Comparison of ENCODE assay signal across 12 cellular contexts in the genomic region with DNA sequence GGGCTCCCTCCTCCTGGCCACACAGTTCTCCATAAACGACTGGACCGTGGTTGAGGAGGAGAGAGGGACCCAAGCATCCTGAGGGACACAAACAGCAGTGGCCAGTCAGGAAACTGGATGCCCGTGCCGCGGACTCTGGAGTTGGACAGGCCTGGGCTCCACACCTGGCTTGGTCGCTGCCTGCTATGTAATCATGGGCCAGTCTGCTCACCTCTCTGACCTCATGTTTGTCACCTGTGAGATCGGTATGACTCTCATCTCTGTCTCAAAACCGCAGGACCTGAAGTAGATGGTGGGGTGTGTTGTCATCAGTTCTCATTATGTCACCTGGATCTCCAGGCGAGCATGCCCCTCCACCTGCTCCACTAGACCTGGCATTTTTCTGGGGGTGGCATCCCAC. TPM values are rescaled to one million over a fixed set of nuclear protein-coding genes. Genes with fewer than 3 reads are reported as not detected.
DNase-seq lines count a peak whose midpoint lies in the region; ATAC-seq and TF ChIP-seq lines count a peak whose summit lies in the region.
"Had no signal": no experiment of that assay in that cellular context is flagged by ENCODE, and none has a peak within 500 bp of the region (broad histone marks: within the 10 kb centered on the region; RNA-seq: fewer than 3 reads in every experiment).

No MANE protein-coding gene starts in this region.

- POLR2A ChIA-PET in CD8-positive, alpha-beta memory T cell (lab: Charles Lee): no interaction called here

- H3K9ac ChIP-seq in HUES6 (ENCODE audit: low read length) (peak overlapping the region; percentile 2), mesendoderm (ENCODE audit: low read length) (no peak overlapping the region)

- intact Hi-C loops in gastrocnemius medialis (cut with DNase I; ENCODE audit: low total_unique reads): no loop called here

- no peak overlapping the region for H3K18ac ChIP-seq in mesendoderm (ENCODE audit: low read length)

- DNase-seq in CD8-positive, alpha-beta memory T cell: no peak
- DNase-seq in effector memory CD8-positive, alpha-beta T cell: no peak
- DNase-seq in gastrocnemius medialis: no peak
- DNase-seq in central memory CD4-positive, alpha-beta T cell: no peak
- DNase-seq in mesendoderm: no peak
- no peak for DNase-seq in NCI-H1105 treated with DMSO at 0.1 percent for 48 hours (lab: John Stamatoyannopoulos, UW)
- DNase-seq: activated CD8-positive, alpha-beta memory T cell treated with anti-CD3 and anti-CD28 coated beads, Interleukin-2, amount 10 ng/mL, durations not matched to agents 7 days and 5 days; HCEC 1CT; T-helper 9 cell had no signal

- WGBS in mesendoderm (ENCODE audit: extremely low coverage, insufficient coverage, low lambda C conversion rate): no CpG with 5 or more reads among the region's 9 CpGs

- no peaks in the 10 kb centered on the region for H3K9me3 ChIP-seq in CD8-positive, alpha-beta memory T cell (ENCODE audit: low read length)
- no peaks in the 10 kb centered on the region for H3K9me3 ChIP-seq in HUES6 (ENCODE audit: control insufficient read depth, insufficient read depth, low read depth, low read length)
- no peaks in the 10 kb centered on the region for H3K9me3 ChIP-seq in gastrocnemius medialis

- CTCF ChIA-PET in CD8-positive, alpha-beta memory T cell (lab: Charles Lee): interaction anchor here (1.6 kb wide), 1 partner anchor 29 kb away, joined by 6 read pairs; no protein-coding TSS in a partner anchor

- H3K79me1 ChIP-seq in mesendoderm (ENCODE audit: low read length): peaks cover 23% of the 10 kb centered on the region

- H3K56ac ChIP-seq in mesendoderm (ENCODE audit: low read length): no peak overlapping the region

- no peak for TF ChIP-seq CTCF in gastrocnemius medialis (IDR thresholded peaks at IDR 0.05 in 4 of 5, conservative IDR thresholded peaks at IDR 0.05 in 1 of 5)

- H3K9me3 Mint-ChIP-seq in CD8-positive, alpha-beta memory T cell: no peaks in the 10 kb centered on the region
- H3K9me3 Mint-ChIP-seq in effector memory CD8-positive, alpha-beta T cell: no peaks in the 10 kb centered on the region
- H3K9me3 Mint-ChIP-seq: neural crest cell had no signal

- H3K4me1 ChIP-seq in CD8-positive, alpha-beta memory T cell (ENCODE audit: insufficient read depth, low read length): peaks cover 26% of the 10 kb centered on the region
- peaks cover 70% of the 10 kb centered on the region for H3K4me1 ChIP-seq in HUES6 (ENCODE audit: control insufficient read depth, insufficient read depth, low read length)
- H3K4me1 ChIP-seq in gastrocnemius medialis: peaks cover 92 to 98% of the 10 kb centered on the region in 2 donors
- H3K4me1 ChIP-seq in mesendoderm (ENCODE audit: control insufficient read depth, low read depth, low read length): peaks cover 24% of the 10 kb centered on the region

- peaks cover 99% of the 10 kb centered on the region for H3K79me2 ChIP-seq in mesendoderm (ENCODE audit: control insufficient read depth, insufficient read depth, low read length)

- no peak overlapping the region for H2BK15ac ChIP-seq in mesendoderm (replicated peaks; ENCODE audit: low read depth)

- no peak overlapping the region for H2BK120ac ChIP-seq in mesendoderm (ENCODE audit: low read depth, low read length)

- ATAC-seq in effector memory CD8-positive, alpha-beta T cell (replicated peaks): peak; percentile 21
- ATAC-seq in gastrocnemius medialis: no peak
- ATAC-seq in GM19467 (IDR thresholded peaks at IDR 0.05; ENCODE audit: unreplicated experiment): no peak
- ATAC-seq: activated CD8-positive, alpha-beta memory T cell treated with anti-CD3 and anti-CD28 coated beads, Interleukin-2, amount 10 ng/mL, durations not matched to agents 7 days and 5 days had no signal

- H4K8ac ChIP-seq in mesendoderm (ENCODE audit: low read depth, low read length): no peak overlapping the region

- H3K27me3 Mint-ChIP-seq in CD8-positive, alpha-beta memory T cell: no peaks in the 10 kb centered on the region
- no peaks in the 10 kb centered on the region for H3K27me3 Mint-ChIP-seq in effector memory CD8-positive, alpha-beta T cell
- H3K27me3 Mint-ChIP-seq: activated CD8-positive, alpha-beta memory T cell treated with anti-CD3 and anti-CD28 coated beads, Interleukin-2, amount 10 ng/mL, durations not matched to agents 7 days and 5 days had no signal

- no peak overlapping the region for H3K4me2 ChIP-seq in mesendoderm (ENCODE audit: low read length)

- H3K23ac ChIP-seq in mesendoderm (ENCODE audit: low read length): no peak overlapping the region

- H3K27ac Mint-ChIP-seq in CD8-positive, alpha-beta memory T cell: peak overlapping the region in 7 of 8 donors; percentile 54 to 97 (median 86)
- H3K27ac Mint-ChIP-seq in effector memory CD8-positive, alpha-beta T cell: peak overlapping the region; percentile 24 to 26
- H3K27ac Mint-ChIP-seq: activated CD8-positive, alpha-beta memory T cell treated with anti-CD3 and anti-CD28 coated beads, Interleukin-2, amount 10 ng/mL, durations not matched to agents 7 days and 5 days had no signal

- H3K27me3 ChIP-seq in CD8-positive, alpha-beta memory T cell (ENCODE audit: insufficient read depth, low read length, poor library complexity, severe bottlenecking): no peaks in the 10 kb centered on the region
- H3K27me3 ChIP-seq in HUES6 (ENCODE audit: control insufficient read depth, insufficient read depth, low read length) (no peaks in the 10 kb centered on the region), gastrocnemius medialis (no peaks in the 10 kb centered on the region), mesendoderm (ENCODE audit: insufficient read depth, low read length, poor library complexity) (no peaks in the 10 kb centered on the region)

- H4K5ac ChIP-seq in mesendoderm (ENCODE audit: low read length): no peak overlapping the region

- peak overlapping the region in 2 of 7 donors; percentile 31 to 53 for H3K4me3 Mint-ChIP-seq in CD8-positive, alpha-beta memory T cell
- H3K4me3 Mint-ChIP-seq in effector memory CD8-positive, alpha-beta T cell: no peak overlapping the region
- H3K4me3 Mint-ChIP-seq: activated CD8-positive, alpha-beta memory T cell treated with anti-CD3 and anti-CD28 coated beads, Interleukin-2, amount 10 ng/mL, durations not matched to agents 7 days and 5 days; neural crest cell had no signal

- no peak overlapping the region for H3K27ac ChIP-seq in CD8-positive, alpha-beta memory T cell (ENCODE audit: low read depth, low read length)
- no peak overlapping the region for H3K27ac ChIP-seq in HUES6 (ENCODE audit: low read depth, low read length)
- H3K27ac ChIP-seq in gastrocnemius medialis: peak overlapping the region; percentile 97 to 99 (median 98)
- no peak overlapping the region for H3K27ac ChIP-seq in mesendoderm (ENCODE audit: low read depth, low read length)

- no peak for TF ChIP-seq POLR2A in gastrocnemius medialis (IDR thresholded peaks at IDR 0.05)

- peaks cover 37 to 53% (median 44%) of the 10 kb centered on the region in 3 donors for H3K4me1 Mint-ChIP-seq in CD8-positive, alpha-beta memory T cell
- peaks cover 49 to 51% of the 10 kb centered on the region in 2 donors for H3K4me1 Mint-ChIP-seq in effector memory CD8-positive, alpha-beta T cell (ENCODE audit: low read depth in 2 of 2)

- no peak overlapping the region for H3K4ac ChIP-seq in mesendoderm (ENCODE audit: low read depth, low read length)

- H2BK5ac ChIP-seq in mesendoderm (ENCODE audit: low read length): no peak overlapping the region

- no peak overlapping the region for H3K4me3 ChIP-seq in CD8-positive, alpha-beta memory T cell (ENCODE audit: low read length)
- H3K4me3 ChIP-seq in HUES6 (ENCODE audit: low read depth, low read length): no peak overlapping the region
- H3K4me3 ChIP-seq in gastrocnemius medialis: no peak overlapping the region
- no peak overlapping the region for H3K4me3 ChIP-seq in mesendoderm (ENCODE audit: low read length)

- H3K36me3 ChIP-seq in CD8-positive, alpha-beta memory T cell (ENCODE audit: insufficient read depth, low read length): no peaks in the 10 kb centered on the region
- H3K36me3 ChIP-seq in HUES6 (ENCODE audit: control insufficient read depth, insufficient read depth, low read length): peaks cover 6% of the 10 kb centered on the region; the same call in 1 of the 2 replicates
- H3K36me3 ChIP-seq in gastrocnemius medialis: no peaks in the 10 kb centered on the region
- H3K36me3 ChIP-seq in mesendoderm (ENCODE audit: control insufficient read depth, insufficient read depth, low read length): peaks cover 1% of the 10 kb centered on the region

- no peak overlapping the region for H2AK5ac ChIP-seq in mesendoderm (ENCODE audit: low read length)

- in situ Hi-C loops in gastrocnemius medialis (cut with MboI; ENCODE audit: low sequenced_read_pairs in 4 of 4): no loop called here

- no peaks in the 10 kb centered on the region for H3K36me3 Mint-ChIP-seq in CD8-positive, alpha-beta memory T cell
- peaks cover 3% of the 10 kb centered on the region for H3K36me3 Mint-ChIP-seq in effector memory CD8-positive, alpha-beta T cell (ENCODE audit: insufficient read depth)
- H3K36me3 Mint-ChIP-seq: activated CD8-positive, alpha-beta memory T cell treated with anti-CD3 and anti-CD28 coated beads, Interleukin-2, amount 10 ng/mL, durations not matched to agents 7 days and 5 days had no signal

RNA-seq across cellular contexts. Expression of a gene that starts 14.5 kb away (rescaled TPM):
- total RNA-seq in CD8-positive, alpha-beta memory T cell: 1 to 10 TPM; 2.1 to 3.1 TPM
- polyA plus RNA-seq in CD8-positive, alpha-beta memory T cell: 67.0 TPM
- total RNA-seq in gastrocnemius medialis: 10 to 100 TPM; 38.5 to 83.8 (median 60.9) TPM
- 90.1 TPM for polyA plus RNA-seq in mesendoderm (2013, experiment 1 of 2)
- 88.3 TPM for polyA plus RNA-seq in mesendoderm (2013, experiment 2 of 2)

Comparison
In these comparisons a context has a peak if more than half of its experiments do, and no peak if none do; other contexts are left out.
1. H3K27ac ChIP-seq: peak in gastrocnemius medialis (4 of 4); none in CD8-positive, alpha-beta memory T cell (single experiment), HUES6 (single experiment) and mesendoderm (single experiment).
2. RNA of a gene that starts 14.5 kb away (total RNA-seq): 38.5 to 83.8 TPM in gastrocnemius medialis; 2.1 to 3.1 TPM in CD8-positive, alpha-beta memory T cell; every median in the first group is over 4 times any median in the second.